Comparison of ENCODE assay signal across 2 cellular contexts in the genomic region with DNA sequence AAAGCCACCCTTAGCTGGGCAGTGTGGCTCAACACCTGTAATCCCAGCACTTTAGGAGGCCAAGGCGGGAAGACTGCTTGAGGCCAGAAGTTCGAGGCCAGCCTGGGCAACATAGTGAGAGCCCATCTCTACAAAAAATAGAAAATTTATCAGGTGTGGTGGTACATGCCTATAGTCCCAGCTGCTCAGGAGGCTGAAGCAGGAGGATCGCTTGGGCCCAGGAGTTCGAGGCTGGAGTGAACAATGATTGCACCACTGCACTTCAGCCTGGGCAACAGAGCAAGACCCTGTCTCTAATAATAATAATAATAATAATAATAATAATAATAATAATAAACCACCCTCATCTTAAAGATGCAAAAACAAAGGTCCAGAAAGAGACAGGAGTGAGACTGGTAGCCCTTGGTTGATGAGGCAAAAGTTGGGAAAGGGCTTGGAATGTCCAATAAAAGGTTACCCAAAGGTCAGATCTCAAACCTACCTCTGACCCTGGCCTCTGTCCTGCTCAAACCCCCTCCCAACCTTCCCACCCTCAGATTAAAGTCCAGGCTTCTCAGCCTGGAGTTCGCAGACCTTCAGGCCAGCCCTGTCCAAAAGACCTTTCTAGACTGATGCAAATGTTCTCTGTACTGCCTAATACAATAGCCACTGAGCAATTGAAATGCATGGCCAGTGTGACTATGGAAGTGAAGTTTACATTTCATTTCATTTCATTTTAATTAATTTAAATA.
A peak's percentile ranks its signal among the peaks of the same experiment; 100 is the strongest.
TF ChIP-seq lines count a peak whose summit lies in the region.

No MANE protein-coding gene starts in this region.

TF ChIP-seq in WTC11, 78 proteins besides CTCF, POLR2A, EP300 and RAD21:
- TF ChIP-seq ZNF121 (CRISPR knock-in tag; IDR thresholded peaks at IDR 0.05) (0 out of 2 replicates have a peak, but pooled peaks have one; percentile 57), ZNF317 (CRISPR knock-in tag; IDR thresholded peaks at IDR 0.05; ENCODE audit: borderline replicate concordance, low read depth) (no peak)

TF ChIP-seq in HepG2, 621 proteins besides CTCF, POLR2A, EP300 and RAD21:
- no peak for TF ChIP-seq FOXA1 (IDR thresholded peaks at IDR 0.05)
- no peak for TF ChIP-seq FOXA1 (CRISPR knock-in tag; IDR thresholded peaks at IDR 0.05)
- TF ChIP-seq ZSCAN30 (CRISPR knock-in tag; IDR thresholded peaks at IDR 0.05) = no peak
- TF ChIP-seq NR2F6 (IDR thresholded peaks at IDR 0.05) = peak; percentile 16; the same call in 1 of the 2 replicates
- TF ChIP-seq NR2F6 (CRISPR knock-in tag; IDR thresholded peaks at IDR 0.05) = no peak
